ENCODE assay signal across 9 cellular contexts in genomic region chr7:128030999-128031681, GRCh38. TPM values are rescaled to one million over a fixed set of nuclear protein-coding genes. Genes with fewer than 3 reads are reported as not detected.
DNase-seq lines count a peak whose midpoint lies in the region; ATAC-seq and TF ChIP-seq lines count a peak whose summit lies in the region.
"Had no signal": no experiment of that assay in that cellular context is flagged by ENCODE, and none has a peak within 500 bp of the region (broad histone marks: within the 10 kb centered on the region; RNA-seq: fewer than 3 reads in every experiment).

A gene with protein sequence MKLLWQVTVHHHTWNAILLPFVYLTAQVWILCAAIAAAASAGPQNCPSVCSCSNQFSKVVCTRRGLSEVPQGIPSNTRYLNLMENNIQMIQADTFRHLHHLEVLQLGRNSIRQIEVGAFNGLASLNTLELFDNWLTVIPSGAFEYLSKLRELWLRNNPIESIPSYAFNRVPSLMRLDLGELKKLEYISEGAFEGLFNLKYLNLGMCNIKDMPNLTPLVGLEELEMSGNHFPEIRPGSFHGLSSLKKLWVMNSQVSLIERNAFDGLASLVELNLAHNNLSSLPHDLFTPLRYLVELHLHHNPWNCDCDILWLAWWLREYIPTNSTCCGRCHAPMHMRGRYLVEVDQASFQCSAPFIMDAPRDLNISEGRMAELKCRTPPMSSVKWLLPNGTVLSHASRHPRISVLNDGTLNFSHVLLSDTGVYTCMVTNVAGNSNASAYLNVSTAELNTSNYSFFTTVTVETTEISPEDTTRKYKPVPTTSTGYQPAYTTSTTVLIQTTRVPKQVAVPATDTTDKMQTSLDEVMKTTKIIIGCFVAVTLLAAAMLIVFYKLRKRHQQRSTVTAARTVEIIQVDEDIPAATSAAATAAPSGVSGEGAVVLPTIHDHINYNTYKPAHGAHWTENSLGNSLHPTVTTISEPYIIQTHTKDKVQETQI (minus strand): TSS chr7:128031437. CDS start chr7:128030640, 797 bp downstream.

- peak within 1 kb of the TSS; percentile 84 for H3K4me2 ChIP-seq in OCI-LY1 (ENCODE audit: low read length)
- H3K4me2 ChIP-seq: A549 had no signal

- in situ Hi-C loops in gastrocnemius medialis (cut with MboI; ENCODE audit: low sequenced_read_pairs in 4 of 4), result no loop called here

- H3K4me1 ChIP-seq in OCI-LY1 (ENCODE audit: insufficient read depth, low read length, severe bottlenecking) (peaks cover 17% of the 10 kb centered on the region), body of pancreas (peaks cover 21% of the 10 kb centered on the region), gastrocnemius medialis (peaks cover 8 to 10% of the 10 kb centered on the region in 2 donors)

- H3K79me2 ChIP-seq in OCI-LY1 (ENCODE audit: insufficient read depth, low read length), result no peaks in the 10 kb centered on the region

- peak within 1 kb of the TSS; percentile 61 for H3K4me3 ChIP-seq in OCI-LY1 (ENCODE audit: low read depth, low read length, poor library complexity, severe bottlenecking)
- H3K4me3 ChIP-seq in body of pancreas, result no peak within 1 kb of the TSS
- peak within 1 kb of the TSS; percentile 67 for H3K4me3 ChIP-seq in iPS-11a (ENCODE audit: low read depth, low read length)
- H3K4me3 ChIP-seq in gastrocnemius medialis, result peak within 1 kb of the TSS; percentile 45 to 70 (median 60)
- H3K4me3 ChIP-seq: A549 had no signal

- H3K27ac ChIP-seq in OCI-LY1 (ENCODE audit: low read depth, low read length, poor library complexity, severe bottlenecking), result no peak within 1 kb of the TSS
- no peak within 1 kb of the TSS for H3K27ac ChIP-seq in body of pancreas
- H3K27ac ChIP-seq in gastrocnemius medialis, result no peak within 1 kb of the TSS
- H3K27ac ChIP-seq: A549 had no signal

- H3K9me3 ChIP-seq in OCI-LY1 (ENCODE audit: low read length) (no peaks in the 10 kb centered on the region), body of pancreas (no peaks in the 10 kb centered on the region), gastrocnemius medialis (no peaks in the 10 kb centered on the region)
- H3K9me3 ChIP-seq: A549 had no signal

- H2AFZ ChIP-seq in OCI-LY1 (ENCODE audit: low read length), result no peak within 1 kb of the TSS

- H3K36me3 ChIP-seq in OCI-LY1 (ENCODE audit: insufficient read depth, low read length) (peaks cover 19% of the 10 kb centered on the region), body of pancreas (replicated peaks in 1 of 2; ENCODE audit: insufficient read depth in 1 of 2, low read depth in 2 of 2) (no peaks in the 10 kb centered on the region), gastrocnemius medialis (no peaks in the 10 kb centered on the region)

- WGBS in body of pancreas, 2 donors, result 44 to 71% methylated on average over 49 to 79 of the region's 83 CpGs

- H3K9me2 ChIP-seq in OCI-LY1 (ENCODE audit: low read depth, low read length), result no peaks in the 10 kb centered on the region

- DNase-seq in DMS79 treated with DMSO at 0.1 percent for 48 hours (lab: John Stamatoyannopoulos, UW) (peak; percentile 55), DMS79 (lab: John Stamatoyannopoulos, UW) (no peak), body of pancreas (peak in 2 of 4 donors; percentile 19 to 29), gastrocnemius medialis (no peak), T-helper 9 cell (no peak)

- ATAC-seq in HG02588 (IDR thresholded peaks at IDR 0.05; ENCODE audit: unreplicated experiment) (peak; percentile 38), body of pancreas (peak; percentile 12), gastrocnemius medialis (peak; percentile 31 to 34)
- ATAC-seq: A549 had no signal

- no peaks in the 10 kb centered on the region for H3F3A ChIP-seq in OCI-LY1 (ENCODE audit: insufficient read depth, low read length)

- TF ChIP-seq CTCF in OCI-LY1 (IDR thresholded peaks at IDR 0.05; ENCODE audit: low read length) (0 out of 2 replicates have a peak, but pooled peaks have one; percentile 6), body of pancreas (IDR thresholded peaks at IDR 0.05) (peak in 1 of 7 experiments; percentile 4), gastrocnemius medialis (IDR thresholded peaks at IDR 0.05 in 4 of 5, conservative IDR thresholded peaks at IDR 0.05 in 1 of 5) (peak in 1 of 5 experiments; percentile 20)

- H3K27me3 ChIP-seq in OCI-LY1 (ENCODE audit: insufficient read depth, low read length) (peaks cover 10% of the 10 kb centered on the region; the same call in 1 of the 2 replicates), body of pancreas (no peaks in the 10 kb centered on the region), gastrocnemius medialis (peaks cover 0 to 3% (median 0%) of the 10 kb centered on the region in 3 donors)

- peak within 1 kb of the TSS; percentile 33; the same call in 1 of the 2 replicates for H3K9ac ChIP-seq in OCI-LY1 (ENCODE audit: low read length)

- no peaks in the 10 kb centered on the region for H4K20me1 ChIP-seq in OCI-LY1 (ENCODE audit: insufficient read depth, low read length)

- TF ChIP-seq POLR2A in body of pancreas (IDR thresholded peaks at IDR 0.05), result no peak
- no peak for TF ChIP-seq POLR2A in gastrocnemius medialis (IDR thresholded peaks at IDR 0.05)

- intact Hi-C loops in body of pancreas (cut with DNase I), result no loop called here
- intact Hi-C loops in gastrocnemius medialis (cut with DNase I; ENCODE audit: low total_unique reads), result loop anchor here (5.0 to 10.0 kb wide), 3 partner anchors 174 to 444 kb away; partner anchors contain the start of genes ARF5 and GCC1

RNA-seq across cellular contexts. Expression of the gene that starts here (rescaled TPM):
- under 1 TPM; under 0.01 to 0.33 TPM for total RNA-seq in body of pancreas
- 1 to 10 TPM in 1 of 4 donors, under 1 TPM in 3; 0.29 to 4.3 (median 0.96) TPM for total RNA-seq in gastrocnemius medialis

Comparison
In these comparisons a context has a peak if more than half of its experiments do, and no peak if none do; other contexts are left out.
1. Peak in ATAC-seq in body of pancreas; RNA of the gene not detected or under 1 TPM.
2. H3K4me3 ChIP-seq: peak in OCI-LY1 (single experiment), iPS-11a (single experiment) and gastrocnemius medialis (4 of 4); none in body of pancreas (0 of 2).
3. Peak in every context shown above with its lines, with median percentiles within 50 percentile points of each other: ATAC-seq.